ENCODE assay signal across 8 cellular contexts in genomic region chrX:41333994-41334865, GRCh38. TPM values are rescaled to one million over a fixed set of nuclear protein-coding genes. Genes with fewer than 3 reads are reported as not detected.
A peak's percentile ranks its signal among the peaks of the same experiment; 100 is the strongest.
DNase-seq lines count a peak whose midpoint lies in the region; ATAC-seq and TF ChIP-seq lines count a peak whose summit lies in the region.

DDX3X (plus strand) TSS chrX:41334162; CDS start chrX:41334253, 91 bp downstream.

- no peaks in the 10 kb centered on the region for H3K36me3 ChIP-seq in smooth muscle cell (ENCODE audit: low read depth)

- peak within 1 kb of the TSS; percentile 82 for H3K4me3 ChIP-seq in smooth muscle cell

- peak within 1 kb of the TSS; percentile 75 for H2AFZ ChIP-seq in smooth muscle cell (ENCODE audit: low read depth)

- peaks cover 35% of the 10 kb centered on the region for H3K4me1 ChIP-seq in smooth muscle cell (ENCODE audit: low read depth)

- 38% methylated on average over 82 of the region's 83 CpGs for WGBS in smooth muscle cell (ENCODE audit: low lambda C conversion rate)

- H3K79me2 ChIP-seq in smooth muscle cell (ENCODE audit: low read depth), result peaks cover 43% of the 10 kb centered on the region

- H3K9ac ChIP-seq in smooth muscle cell (ENCODE audit: low read depth), result peak within 1 kb of the TSS; percentile 99

- peak; percentile 54 for ATAC-seq in HG02943 (IDR thresholded peaks at IDR 0.05; ENCODE audit: low read depth, unreplicated experiment)

- H3F3A ChIP-seq in smooth muscle cell (ENCODE audit: low read depth), result no peaks in the 10 kb centered on the region

- H3K27ac ChIP-seq in VCaP, result peak within 1 kb of the TSS; percentile 98
- H3K27ac ChIP-seq in smooth muscle cell (ENCODE audit: low read depth), result peak within 1 kb of the TSS; percentile 100

- no peaks in the 10 kb centered on the region for H3K27me3 ChIP-seq in smooth muscle cell (ENCODE audit: low read depth)

- H3K9me3 ChIP-seq in smooth muscle cell (replicated peaks; ENCODE audit: low read depth), result no peaks in the 10 kb centered on the region

- H3K4me2 ChIP-seq in smooth muscle cell, result peak within 1 kb of the TSS; percentile 91

- TF ChIP-seq CTCF in VCaP (conservative IDR thresholded peaks at IDR 0.05), result no peak; the same call in 1 of the 2 replicates
- TF ChIP-seq CTCF in smooth muscle cell (IDR thresholded peaks at IDR 0.05; ENCODE audit: borderline replicate concordance, insufficient read depth, poor library complexity, severe bottlenecking), result no peak

- in situ Hi-C loops in T47D (cut with HindIII; ENCODE audit: low pct_unique_long_range_greater_than_20kb, low sequenced_read_pairs), result no loop called here

- DNase-seq in NCI-H2196 (lab: John Stamatoyannopoulos, UW; ENCODE audit: unreplicated experiment), result peak; percentile 80
- no peak for DNase-seq in NCI-H2196 treated with DMSO at 0.1 percent for 48 hours (lab: John Stamatoyannopoulos, UW; ENCODE audit: unreplicated experiment)
- peak; percentile 73 to 84 for DNase-seq in NCI-H1930 (lab: John Stamatoyannopoulos, UW)
- DNase-seq in T47D (ENCODE audit: low read depth in 1 of 2, low spot score in 1 of 2), result peak; percentile 51 to 90
- DNase-seq in iPS-NIHi11 (ENCODE audit: low spot score), result peak; percentile 61
- peak; percentile 66 for DNase-seq in smooth muscle cell (lab: John Stamatoyannopoulos, UW; ENCODE audit: unreplicated experiment)

- H4K20me1 ChIP-seq in smooth muscle cell (ENCODE audit: low read depth), result peaks cover 48% of the 10 kb centered on the region

RNA-seq across cellular contexts. Expression of gene DDX3X, which starts in this region (rescaled TPM):
- total RNA-seq in smooth muscle cell, result 241 and 245 TPM in 2 replicates
- 104 and 124 TPM in 2 replicates for polyA plus RNA-seq in smooth muscle cell
